In genomic region chr7:47795126-47795525, GRCh38 we compare ENCODE assay signal across 7 cellular contexts.
DNase-seq lines count a peak whose midpoint lies in the region; FAIRE-seq and TF ChIP-seq lines count a peak whose summit lies in the region.
"Not testable (repeated sequence)": the region's sequence is repeated elsewhere in the genome, so short reads cannot be mapped to it uniquely, and the experiment has no call there.

No MANE protein-coding gene starts in this region.

- H3K4me1 Mint-ChIP-seq in astrocyte (ENCODE audit: low read depth, unreplicated experiment): peaks cover 26% of the 10 kb centered on the region
- H3K4me1 Mint-ChIP-seq in mesothelial cell of epicardium: peaks cover 25% of the 10 kb centered on the region

- H3K27ac Mint-ChIP-seq in astrocyte (ENCODE audit: unreplicated experiment): peak overlapping the region; percentile 91
- peak overlapping the region; percentile 67 for H3K27ac Mint-ChIP-seq in mesothelial cell of epicardium

- DNase-seq in GM23248 (peak; percentile 13), astrocyte (ENCODE audit: low read depth) (peak; percentile 58), mesothelial cell of epicardium (ENCODE audit: low spot score in 2 of 2, unreplicated experiment in 2 of 2) (peak in 1 of 2 experiments; percentile 2)
- DNase-seq in SJSA1 (ENCODE audit: low read depth in 1 of 2, low spot score in 2 of 2); fibroblast of lung (ENCODE audit: low read depth in 2 of 2): not testable (repeated sequence)

- not testable (repeated sequence) for H2AFZ ChIP-seq in ACC112 (ENCODE audit: low read length, unreplicated experiment); GM23248; astrocyte (ENCODE audit: low read depth, low read length); fibroblast of lung (ENCODE audit: low read length)

- not testable (repeated sequence) for H4K20me1 ChIP-seq in GM23248 (ENCODE audit: insufficient read depth); astrocyte (ENCODE audit: insufficient read depth, low read length); fibroblast of lung (ENCODE audit: control insufficient read depth, extremely low read depth, insufficient read depth, low read length)

- not testable (repeated sequence) for H3K9me3 ChIP-seq in GM23248 (ENCODE audit: low read depth); SJSA1 (replicated peaks); astrocyte (ENCODE audit: insufficient read depth, low read depth, low read length); fibroblast of lung (ENCODE audit: control insufficient read depth, insufficient read depth, low read depth, low read length); skeletal muscle satellite cell (replicated peaks; ENCODE audit: low read length)

- not testable (repeated sequence) for H3K9me3 Mint-ChIP-seq in astrocyte (ENCODE audit: unreplicated experiment)
- peaks cover 20% of the 10 kb centered on the region for H3K9me3 Mint-ChIP-seq in mesothelial cell of epicardium

- H3K4me1 ChIP-seq in ACC112 (ENCODE audit: control insufficient read depth, insufficient read depth, low read length, unreplicated experiment): peaks cover 22% of the 10 kb centered on the region
- H3K4me1 ChIP-seq in GM23248 (ENCODE audit: insufficient read depth): peaks cover 21% of the 10 kb centered on the region
- H3K4me1 ChIP-seq in SJSA1 (replicated peaks): peaks cover 25% of the 10 kb centered on the region
- peaks cover 13% of the 10 kb centered on the region for H3K4me1 ChIP-seq in astrocyte (ENCODE audit: insufficient read depth, low read length)
- not testable (repeated sequence) for H3K4me1 ChIP-seq in fibroblast of lung (ENCODE audit: control insufficient read depth, extremely low read depth, insufficient read depth, low read length)
- peaks cover 19% of the 10 kb centered on the region for H3K4me1 ChIP-seq in skeletal muscle satellite cell (ENCODE audit: control insufficient read depth, insufficient read depth, low read length)

- H3K27me3 Mint-ChIP-seq in astrocyte (ENCODE audit: low read depth, unreplicated experiment); mesothelial cell of epicardium (ENCODE audit: low read depth): not testable (repeated sequence)

- H3K79me2 ChIP-seq in ACC112 (ENCODE audit: control insufficient read depth, insufficient read depth, low read length, unreplicated experiment); GM23248 (ENCODE audit: insufficient read depth); astrocyte (ENCODE audit: insufficient read depth, low read length); fibroblast of lung (ENCODE audit: control insufficient read depth, insufficient read depth, low read length): not testable (repeated sequence)

- H3K9ac ChIP-seq in GM23248 (peak overlapping the region; percentile 50), astrocyte (ENCODE audit: low read length) (peak overlapping the region; percentile 71), skeletal muscle satellite cell (ENCODE audit: low read depth, low read length) (peak overlapping the region; percentile 67)
- H3K9ac ChIP-seq in fibroblast of lung (ENCODE audit: insufficient read depth, low read length): not testable (repeated sequence)

- not testable (repeated sequence) for H3K27me3 ChIP-seq in ACC112 (ENCODE audit: insufficient read depth, low read length); GM23248 (replicated peaks; ENCODE audit: insufficient read depth); SJSA1 (replicated peaks); astrocyte (ENCODE audit: insufficient read depth, low read length); fibroblast of lung (ENCODE audit: control insufficient read depth, insufficient read depth, low read length); skeletal muscle satellite cell (ENCODE audit: control insufficient read depth, insufficient read depth, low read length)

- not testable (repeated sequence) for TF ChIP-seq CTCF in astrocyte (IDR thresholded peaks at IDR 0.05; ENCODE audit: insufficient read depth, low read depth, low read length); fibroblast of lung (conservative IDR thresholded peaks at IDR 0.05 in 1 of 2, IDR thresholded peaks at IDR 0.05 in 1 of 2; ENCODE audit: low read depth in 1 of 2, low read length in 2 of 2); mesothelial cell of epicardium (IDR thresholded peaks at IDR 0.05; ENCODE audit: unreplicated experiment)

- H3K4me2 ChIP-seq in GM23248 (ENCODE audit: unreplicated experiment) (peak overlapping the region; percentile 49), astrocyte (ENCODE audit: low read length) (peak overlapping the region; percentile 64), fibroblast of lung (ENCODE audit: extremely low read depth, insufficient read depth, low read length) (peak overlapping the region; percentile 48)
- H3K4me2 ChIP-seq in skeletal muscle satellite cell (ENCODE audit: low read length): not testable (repeated sequence)

- H3K36me3 Mint-ChIP-seq in astrocyte (ENCODE audit: low read depth, unreplicated experiment); mesothelial cell of epicardium: not testable (repeated sequence)

- H3K27ac ChIP-seq in ACC112 (ENCODE audit: low read depth, low read length) (peak overlapping the region; percentile 48), GM23248 (peak overlapping the region; percentile 84), SJSA1 (peak overlapping the region; percentile 64), astrocyte (ENCODE audit: low read depth, low read length) (peak overlapping the region; percentile 91), fibroblast of lung (ENCODE audit: insufficient read depth, low read length) (peak overlapping the region; percentile 65)

- not testable (repeated sequence) for FAIRE-seq in astrocyte (lab: Jason Lieb, UNC)

- H3K4me3 Mint-ChIP-seq in astrocyte (ENCODE audit: unreplicated experiment); mesothelial cell of epicardium: not testable (repeated sequence)

- not testable (repeated sequence) for H3K36me3 ChIP-seq in ACC112 (ENCODE audit: insufficient read depth, low read length); GM23248 (ENCODE audit: low read depth); SJSA1; astrocyte (ENCODE audit: insufficient read depth, low read length); fibroblast of lung (ENCODE audit: control insufficient read depth, insufficient read depth, low read length); skeletal muscle satellite cell (ENCODE audit: insufficient read depth, low read length)

- not testable (repeated sequence) for H3K9me2 ChIP-seq in GM23248 (ENCODE audit: insufficient read depth)

- in situ Hi-C loops in GM23248 (cut with MboI): not testable (repeated sequence)

- peaks cover 20% of the 10 kb centered on the region for H3F3A ChIP-seq in GM23248 (ENCODE audit: insufficient read depth)

- H3K4me3 ChIP-seq in ACC112 (ENCODE audit: low read depth, low read length); GM23248; SJSA1; astrocyte (ENCODE audit: insufficient read depth, low read depth, low read length); skeletal muscle satellite cell (ENCODE audit: low read length): not testable (repeated sequence)
- H3K4me3 ChIP-seq in fibroblast of lung (replicated peaks in 1 of 4; ENCODE audit: control extremely low read depth in 1 of 4, insufficient read depth in 1 of 4, low read depth in 3 of 4, low read length in 4 of 4): peak overlapping the region in 1 of 4 experiments; percentile 16
